ENCODE assay signal across 1 cellular context in the genomic region with DNA sequence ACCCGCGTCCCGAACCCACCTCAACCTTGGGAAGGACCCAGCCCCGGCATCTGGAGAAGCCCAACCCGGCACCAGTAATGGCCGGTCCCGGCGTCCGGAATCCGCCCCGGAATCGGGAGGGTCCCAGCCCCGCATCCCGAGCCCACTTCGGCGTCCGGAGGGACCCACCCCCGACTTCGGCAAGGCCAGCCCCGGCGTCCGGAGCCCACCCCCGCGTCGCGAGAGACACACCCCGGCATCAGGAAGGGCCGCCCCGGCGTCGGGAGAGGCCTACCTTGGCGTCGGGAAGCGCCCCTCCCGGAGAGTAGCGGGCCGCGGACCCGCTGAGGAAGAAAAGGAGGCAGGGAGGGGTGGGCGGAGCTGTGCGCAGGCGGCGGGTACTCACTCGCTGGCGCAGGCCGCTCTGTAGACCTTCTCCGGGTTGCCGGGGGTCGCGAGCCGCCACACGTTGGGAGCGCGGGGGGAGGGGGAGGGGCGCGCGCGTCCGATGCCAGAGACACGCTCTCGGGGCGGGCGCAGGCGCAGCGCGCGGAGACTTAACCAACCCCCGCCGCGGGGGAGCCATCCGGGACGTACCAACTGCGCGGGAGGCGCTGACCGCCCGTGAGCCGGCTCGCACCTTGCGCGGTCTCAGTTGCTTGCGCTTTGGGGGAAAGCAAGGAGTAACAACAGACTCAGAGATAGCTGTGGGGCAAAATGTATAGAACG.
TF ChIP-seq lines count a peak whose summit lies in the region.

A gene (minus strand): TSS at position 515 of the 708 bp plus-strand sequence. CDS start 24,164 bp downstream, outside the sequence.

TF ChIP-seq in GM12878, 131 proteins besides CTCF, POLR2A, EP300 and RAD21 (continued from another document and continues in another):
- TF ChIP-seq HCFC1 (IDR thresholded peaks at IDR 0.05; ENCODE audit: low read length): peak; percentile 48; the same call in 1 of the 2 replicates
- TF ChIP-seq ZBED1 (IDR thresholded peaks at IDR 0.05; ENCODE audit: borderline replicate concordance): no peak
- no peak for TF ChIP-seq NFXL1 (IDR thresholded peaks at IDR 0.05; ENCODE audit: borderline replicate concordance)
- TF ChIP-seq BACH1 (IDR thresholded peaks at IDR 0.05; ENCODE audit: borderline replicate concordance): 0 out of 2 replicates have a peak, but pooled peaks have one; percentile 27
- TF ChIP-seq MTA2 (IDR thresholded peaks at IDR 0.05; ENCODE audit: low read depth): no peak
- no peak for TF ChIP-seq YBX1 (IDR thresholded peaks at IDR 0.05)
- 0 out of 2 replicates have a peak, but pooled peaks have one; percentile 43 for TF ChIP-seq GATAD2B (conservative IDR thresholded peaks at IDR 0.05; ENCODE audit: low read depth)
- TF ChIP-seq, protein P1, sequence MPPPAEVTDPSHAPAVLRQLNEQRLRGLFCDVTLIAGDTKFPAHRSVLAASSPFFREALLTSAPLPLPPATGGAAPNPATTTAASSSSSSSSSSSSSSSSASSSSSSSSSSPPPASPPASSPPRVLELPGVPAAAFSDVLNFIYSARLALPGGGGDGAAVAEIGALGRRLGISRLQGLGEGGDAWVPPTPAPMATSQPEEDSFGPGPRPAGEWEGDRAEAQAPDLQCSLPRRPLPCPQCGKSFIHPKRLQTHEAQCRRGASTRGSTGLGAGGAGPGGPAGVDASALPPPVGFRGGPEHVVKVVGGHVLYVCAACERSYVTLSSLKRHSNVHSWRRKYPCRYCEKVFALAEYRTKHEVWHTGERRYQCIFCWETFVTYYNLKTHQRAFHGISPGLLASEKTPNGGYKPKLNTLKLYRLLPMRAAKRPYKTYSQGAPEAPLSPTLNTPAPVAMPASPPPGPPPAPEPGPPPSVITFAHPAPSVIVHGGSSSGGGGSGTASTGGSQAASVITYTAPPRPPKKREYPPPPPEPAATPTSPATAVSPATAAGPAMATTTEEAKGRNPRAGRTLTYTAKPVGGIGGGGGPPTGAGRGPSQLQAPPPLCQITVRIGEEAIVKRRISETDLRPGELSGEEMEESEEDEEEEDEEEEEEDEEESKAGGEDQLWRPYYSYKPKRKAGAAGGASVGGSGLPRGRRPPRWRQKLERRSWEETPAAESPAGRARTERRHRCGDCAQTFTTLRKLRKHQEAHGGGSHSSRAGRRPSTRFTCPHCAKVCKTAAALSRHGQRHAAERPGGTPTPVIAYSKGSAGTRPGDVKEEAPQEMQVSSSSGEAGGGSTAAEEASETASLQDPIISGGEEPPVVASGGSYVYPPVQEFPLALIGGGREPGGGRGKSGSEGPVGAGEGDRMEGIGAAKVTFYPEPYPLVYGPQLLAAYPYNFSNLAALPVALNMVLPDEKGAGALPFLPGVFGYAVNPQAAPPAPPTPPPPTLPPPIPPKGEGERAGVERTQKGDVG (CRISPR knock-in tag; IDR thresholded peaks at IDR 0.05): no peak
- TF ChIP-seq ETV6 (conservative IDR thresholded peaks at IDR 0.05 in 1 of 2, IDR thresholded peaks at IDR 0.05 in 1 of 2; ENCODE audit: borderline replicate concordance in 1 of 2, low read depth in 1 of 2): 0 out of 4 replicates have a peak, but pooled peaks of 1 of the 2 experiments have one; percentile 16
- TF ChIP-seq MYB (IDR thresholded peaks at IDR 0.05; ENCODE audit: borderline replicate concordance, low read depth, low read length): no peak
- TF ChIP-seq, protein P2, sequence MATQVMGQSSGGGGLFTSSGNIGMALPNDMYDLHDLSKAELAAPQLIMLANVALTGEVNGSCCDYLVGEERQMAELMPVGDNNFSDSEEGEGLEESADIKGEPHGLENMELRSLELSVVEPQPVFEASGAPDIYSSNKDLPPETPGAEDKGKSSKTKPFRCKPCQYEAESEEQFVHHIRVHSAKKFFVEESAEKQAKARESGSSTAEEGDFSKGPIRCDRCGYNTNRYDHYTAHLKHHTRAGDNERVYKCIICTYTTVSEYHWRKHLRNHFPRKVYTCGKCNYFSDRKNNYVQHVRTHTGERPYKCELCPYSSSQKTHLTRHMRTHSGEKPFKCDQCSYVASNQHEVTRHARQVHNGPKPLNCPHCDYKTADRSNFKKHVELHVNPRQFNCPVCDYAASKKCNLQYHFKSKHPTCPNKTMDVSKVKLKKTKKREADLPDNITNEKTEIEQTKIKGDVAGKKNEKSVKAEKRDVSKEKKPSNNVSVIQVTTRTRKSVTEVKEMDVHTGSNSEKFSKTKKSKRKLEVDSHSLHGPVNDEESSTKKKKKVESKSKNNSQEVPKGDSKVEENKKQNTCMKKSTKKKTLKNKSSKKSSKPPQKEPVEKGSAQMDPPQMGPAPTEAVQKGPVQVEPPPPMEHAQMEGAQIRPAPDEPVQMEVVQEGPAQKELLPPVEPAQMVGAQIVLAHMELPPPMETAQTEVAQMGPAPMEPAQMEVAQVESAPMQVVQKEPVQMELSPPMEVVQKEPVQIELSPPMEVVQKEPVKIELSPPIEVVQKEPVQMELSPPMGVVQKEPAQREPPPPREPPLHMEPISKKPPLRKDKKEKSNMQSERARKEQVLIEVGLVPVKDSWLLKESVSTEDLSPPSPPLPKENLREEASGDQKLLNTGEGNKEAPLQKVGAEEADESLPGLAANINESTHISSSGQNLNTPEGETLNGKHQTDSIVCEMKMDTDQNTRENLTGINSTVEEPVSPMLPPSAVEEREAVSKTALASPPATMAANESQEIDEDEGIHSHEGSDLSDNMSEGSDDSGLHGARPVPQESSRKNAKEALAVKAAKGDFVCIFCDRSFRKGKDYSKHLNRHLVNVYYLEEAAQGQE (IDR thresholded peaks at IDR 0.05; ENCODE audit: low read depth, low read length): no peak
- TF ChIP-seq, protein P3, sequence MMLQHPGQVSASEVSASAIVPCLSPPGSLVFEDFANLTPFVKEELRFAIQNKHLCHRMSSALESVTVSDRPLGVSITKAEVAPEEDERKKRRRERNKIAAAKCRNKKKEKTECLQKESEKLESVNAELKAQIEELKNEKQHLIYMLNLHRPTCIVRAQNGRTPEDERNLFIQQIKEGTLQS (IDR thresholded peaks at IDR 0.05; ENCODE audit: borderline replicate concordance, extremely low read depth, low read depth, low read length): no peak
- TF ChIP-seq, protein P4, sequence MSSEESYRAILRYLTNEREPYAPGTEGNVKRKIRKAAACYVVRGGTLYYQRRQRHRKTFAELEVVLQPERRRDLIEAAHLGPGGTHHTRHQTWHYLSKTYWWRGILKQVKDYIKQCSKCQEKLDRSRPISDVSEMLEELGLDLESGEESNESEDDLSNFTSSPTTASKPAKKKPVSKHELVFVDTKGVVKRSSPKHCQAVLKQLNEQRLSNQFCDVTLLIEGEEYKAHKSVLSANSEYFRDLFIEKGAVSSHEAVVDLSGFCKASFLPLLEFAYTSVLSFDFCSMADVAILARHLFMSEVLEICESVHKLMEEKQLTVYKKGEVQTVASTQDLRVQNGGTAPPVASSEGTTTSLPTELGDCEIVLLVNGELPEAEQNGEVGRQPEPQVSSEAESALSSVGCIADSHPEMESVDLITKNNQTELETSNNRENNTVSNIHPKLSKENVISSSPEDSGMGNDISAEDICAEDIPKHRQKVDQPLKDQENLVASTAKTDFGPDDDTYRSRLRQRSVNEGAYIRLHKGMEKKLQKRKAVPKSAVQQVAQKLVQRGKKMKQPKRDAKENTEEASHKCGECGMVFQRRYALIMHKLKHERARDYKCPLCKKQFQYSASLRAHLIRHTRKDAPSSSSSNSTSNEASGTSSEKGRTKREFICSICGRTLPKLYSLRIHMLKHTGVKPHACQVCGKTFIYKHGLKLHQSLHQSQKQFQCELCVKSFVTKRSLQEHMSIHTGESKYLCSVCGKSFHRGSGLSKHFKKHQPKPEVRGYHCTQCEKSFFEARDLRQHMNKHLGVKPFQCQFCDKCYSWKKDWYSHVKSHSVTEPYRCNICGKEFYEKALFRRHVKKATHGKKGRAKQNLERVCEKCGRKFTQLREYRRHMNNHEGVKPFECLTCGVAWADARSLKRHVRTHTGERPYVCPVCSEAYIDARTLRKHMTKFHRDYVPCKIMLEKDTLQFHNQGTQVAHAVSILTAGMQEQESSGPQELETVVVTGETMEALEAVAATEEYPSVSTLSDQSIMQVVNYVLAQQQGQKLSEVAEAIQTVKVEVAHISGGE (CRISPR knock-in tag; IDR thresholded peaks at IDR 0.05): no peak
- no peak for TF ChIP-seq POLR2AphosphoS2 (IDR thresholded peaks at IDR 0.05; ENCODE audit: low read depth, low read length)
- 0 out of 2 replicates have a peak, but pooled peaks have one; percentile 35 for TF ChIP-seq MXI1 (IDR thresholded peaks at IDR 0.05; ENCODE audit: low read depth, low read length)
- peak; percentile 83 for TF ChIP-seq CHD2 (IDR thresholded peaks at IDR 0.05; ENCODE audit: borderline replicate concordance, low read depth, low read length)
- TF ChIP-seq, protein P5, sequence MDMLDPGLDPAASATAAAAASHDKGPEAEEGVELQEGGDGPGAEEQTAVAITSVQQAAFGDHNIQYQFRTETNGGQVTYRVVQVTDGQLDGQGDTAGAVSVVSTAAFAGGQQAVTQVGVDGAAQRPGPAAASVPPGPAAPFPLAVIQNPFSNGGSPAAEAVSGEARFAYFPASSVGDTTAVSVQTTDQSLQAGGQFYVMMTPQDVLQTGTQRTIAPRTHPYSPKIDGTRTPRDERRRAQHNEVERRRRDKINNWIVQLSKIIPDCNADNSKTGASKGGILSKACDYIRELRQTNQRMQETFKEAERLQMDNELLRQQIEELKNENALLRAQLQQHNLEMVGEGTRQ (IDR thresholded peaks at IDR 0.05; ENCODE audit: borderline replicate concordance, low read depth, low read length): no peak
- TF ChIP-seq, protein P6, sequence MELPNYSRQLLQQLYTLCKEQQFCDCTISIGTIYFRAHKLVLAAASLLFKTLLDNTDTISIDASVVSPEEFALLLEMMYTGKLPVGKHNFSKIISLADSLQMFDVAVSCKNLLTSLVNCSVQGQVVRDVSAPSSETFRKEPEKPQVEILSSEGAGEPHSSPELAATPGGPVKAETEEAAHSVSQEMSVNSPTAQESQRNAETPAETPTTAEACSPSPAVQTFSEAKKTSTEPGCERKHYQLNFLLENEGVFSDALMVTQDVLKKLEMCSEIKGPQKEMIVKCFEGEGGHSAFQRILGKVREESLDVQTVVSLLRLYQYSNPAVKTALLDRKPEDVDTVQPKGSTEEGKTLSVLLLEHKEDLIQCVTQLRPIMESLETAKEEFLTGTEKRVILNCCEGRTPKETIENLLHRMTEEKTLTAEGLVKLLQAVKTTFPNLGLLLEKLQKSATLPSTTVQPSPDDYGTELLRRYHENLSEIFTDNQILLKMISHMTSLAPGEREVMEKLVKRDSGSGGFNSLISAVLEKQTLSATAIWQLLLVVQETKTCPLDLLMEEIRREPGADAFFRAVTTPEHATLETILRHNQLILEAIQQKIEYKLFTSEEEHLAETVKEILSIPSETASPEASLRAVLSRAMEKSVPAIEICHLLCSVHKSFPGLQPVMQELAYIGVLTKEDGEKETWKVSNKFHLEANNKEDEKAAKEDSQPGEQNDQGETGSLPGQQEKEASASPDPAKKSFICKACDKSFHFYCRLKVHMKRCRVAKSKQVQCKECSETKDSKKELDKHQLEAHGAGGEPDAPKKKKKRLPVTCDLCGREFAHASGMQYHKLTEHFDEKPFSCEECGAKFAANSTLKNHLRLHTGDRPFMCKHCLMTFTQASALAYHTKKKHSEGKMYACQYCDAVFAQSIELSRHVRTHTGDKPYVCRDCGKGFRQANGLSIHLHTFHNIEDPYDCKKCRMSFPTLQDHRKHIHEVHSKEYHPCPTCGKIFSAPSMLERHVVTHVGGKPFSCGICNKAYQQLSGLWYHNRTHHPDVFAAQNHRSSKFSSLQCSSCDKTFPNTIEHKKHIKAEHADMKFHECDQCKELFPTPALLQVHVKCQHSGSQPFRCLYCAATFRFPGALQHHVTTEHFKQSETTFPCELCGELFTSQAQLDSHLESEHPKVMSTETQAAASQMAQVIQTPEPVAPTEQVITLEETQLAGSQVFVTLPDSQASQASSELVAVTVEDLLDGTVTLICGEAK (IDR thresholded peaks at IDR 0.05; ENCODE audit: borderline replicate concordance): no peak
- TF ChIP-seq SMC3 (IDR thresholded peaks at IDR 0.05; ENCODE audit: borderline replicate concordance, low read length): no peak
- no peak for TF ChIP-seq CEBPB (IDR thresholded peaks at IDR 0.05; ENCODE audit: borderline replicate concordance in 1 of 2, low read depth in 2 of 2, low read length in 2 of 2)
- peak; percentile 49; the same call in 1 of the 2 replicates for TF ChIP-seq YY1 (IDR thresholded peaks at IDR 0.05; ENCODE audit: low read depth, low read length)
- TF ChIP-seq, protein P7, sequence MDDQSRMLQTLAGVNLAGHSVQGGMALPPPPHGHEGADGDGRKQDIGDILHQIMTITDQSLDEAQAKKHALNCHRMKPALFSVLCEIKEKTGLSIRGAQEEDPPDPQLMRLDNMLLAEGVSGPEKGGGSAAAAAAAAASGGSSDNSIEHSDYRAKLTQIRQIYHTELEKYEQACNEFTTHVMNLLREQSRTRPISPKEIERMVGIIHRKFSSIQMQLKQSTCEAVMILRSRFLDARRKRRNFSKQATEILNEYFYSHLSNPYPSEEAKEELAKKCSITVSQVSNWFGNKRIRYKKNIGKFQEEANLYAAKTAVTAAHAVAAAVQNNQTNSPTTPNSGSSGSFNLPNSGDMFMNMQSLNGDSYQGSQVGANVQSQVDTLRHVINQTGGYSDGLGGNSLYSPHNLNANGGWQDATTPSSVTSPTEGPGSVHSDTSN (IDR thresholded peaks at IDR 0.05; ENCODE audit: insufficient replicate concordance, low read depth, low read length): no peak
- no peak for TF ChIP-seq ZNF384 (IDR thresholded peaks at IDR 0.05; ENCODE audit: borderline replicate concordance, low read depth, low read length)
- peak; percentile 93; the same call in 1 of the 2 replicates for TF ChIP-seq CBX5 (IDR thresholded peaks at IDR 0.05; ENCODE audit: low read depth)
- TF ChIP-seq, protein P8, sequence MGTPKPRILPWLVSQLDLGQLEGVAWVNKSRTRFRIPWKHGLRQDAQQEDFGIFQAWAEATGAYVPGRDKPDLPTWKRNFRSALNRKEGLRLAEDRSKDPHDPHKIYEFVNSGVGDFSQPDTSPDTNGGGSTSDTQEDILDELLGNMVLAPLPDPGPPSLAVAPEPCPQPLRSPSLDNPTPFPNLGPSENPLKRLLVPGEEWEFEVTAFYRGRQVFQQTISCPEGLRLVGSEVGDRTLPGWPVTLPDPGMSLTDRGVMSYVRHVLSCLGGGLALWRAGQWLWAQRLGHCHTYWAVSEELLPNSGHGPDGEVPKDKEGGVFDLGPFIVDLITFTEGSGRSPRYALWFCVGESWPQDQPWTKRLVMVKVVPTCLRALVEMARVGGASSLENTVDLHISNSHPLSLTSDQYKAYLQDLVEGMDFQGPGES (IDR thresholded peaks at IDR 0.05): no peak
- no peak for TF ChIP-seq ZNF622 (IDR thresholded peaks at IDR 0.05)
- peak; percentile 80; the same call in 1 of the 2 replicates for TF ChIP-seq SMARCA5 (IDR thresholded peaks at IDR 0.05)
- TF ChIP-seq HDGF (IDR thresholded peaks at IDR 0.05): no peak
- TF ChIP-seq TCF3 (IDR thresholded peaks at IDR 0.05; ENCODE audit: borderline replicate concordance, insufficient read depth, low read depth, low read length): peak; percentile 22; the same call in 1 of the 2 replicates
- no peak for TF ChIP-seq CHD4 (IDR thresholded peaks at IDR 0.05)
- TF ChIP-seq HDAC2 (IDR thresholded peaks at IDR 0.05): no peak
- no peak for TF ChIP-seq WRNIP1 (IDR thresholded peaks at IDR 0.05; ENCODE audit: borderline replicate concordance, low read depth, low read length)
- TF ChIP-seq STAT1 (conservative IDR thresholded peaks at IDR 0.05): no peak
- TF ChIP-seq ESRRA (IDR thresholded peaks at IDR 0.05; ENCODE audit: low read length): no peak
- TF ChIP-seq CREM (IDR thresholded peaks at IDR 0.05; ENCODE audit: low read depth): no peak
- no peak for TF ChIP-seq FOXM1 (IDR thresholded peaks at IDR 0.05; ENCODE audit: low read depth, low read length)
- peak; percentile 39 for TF ChIP-seq DPF2 (IDR thresholded peaks at IDR 0.05)
- peak in 1 of 2 experiments; percentile 54; a peak in 1 of 3 replicates for TF ChIP-seq EGR1 (IDR thresholded peaks at IDR 0.05; ENCODE audit: borderline replicate concordance in 1 of 2, low read depth in 2 of 2, low read length in 2 of 2)
- peak; percentile 98 for TF ChIP-seq KLF5 (IDR thresholded peaks at IDR 0.05; ENCODE audit: partially characterized antibody)
